Comparison of ENCODE assay signal across 1 cellular context in genomic region chr14:49770212-49770817, GRCh38.
TF ChIP-seq lines count a peak whose summit lies in the region.

No MANE protein-coding gene starts in this region.

TF ChIP-seq in HepG2, 621 proteins besides CTCF, POLR2A, EP300 and RAD21 (continued from another document and continues in another):
- peak; percentile 91 for TF ChIP-seq ZGPAT (CRISPR knock-in tag; IDR thresholded peaks at IDR 0.05)
- TF ChIP-seq RBAK (CRISPR knock-in tag; IDR thresholded peaks at IDR 0.05): no peak
- TF ChIP-seq ZNF770 (CRISPR knock-in tag; IDR thresholded peaks at IDR 0.05): no peak
- 0 out of 2 replicates have a peak, but pooled peaks have one; percentile 7 for TF ChIP-seq GMEB1 (CRISPR knock-in tag; IDR thresholded peaks at IDR 0.05; ENCODE audit: borderline replicate concordance)
- TF ChIP-seq PATZ1 (CRISPR knock-in tag; IDR thresholded peaks at IDR 0.05): peak; percentile 72
- peak; percentile 90 for TF ChIP-seq NR2F6 (IDR thresholded peaks at IDR 0.05)
- TF ChIP-seq NR2F6 (CRISPR knock-in tag; IDR thresholded peaks at IDR 0.05): peak; percentile 87
- 0 out of 2 replicates have a peak, but pooled peaks have one; percentile 63 for TF ChIP-seq ZKSCAN8 (CRISPR knock-in tag; IDR thresholded peaks at IDR 0.05; ENCODE audit: borderline replicate concordance)
- peak; percentile 52 for TF ChIP-seq ELF3 (CRISPR knock-in tag; IDR thresholded peaks at IDR 0.05)
- peak; percentile 86 for TF ChIP-seq HMG20B (CRISPR knock-in tag; conservative IDR thresholded peaks at IDR 0.05)
- TF ChIP-seq SIX1 (CRISPR knock-in tag; IDR thresholded peaks at IDR 0.05; ENCODE audit: borderline replicate concordance): peak; percentile 31; the same call in 1 of the 2 replicates
- TF ChIP-seq ZNF609 (CRISPR knock-in tag; IDR thresholded peaks at IDR 0.05; ENCODE audit: borderline replicate concordance): peak; percentile 93
- TF ChIP-seq TBL1XR1 (IDR thresholded peaks at IDR 0.05; ENCODE audit: borderline replicate concordance, low read length, partially characterized antibody): peak; percentile 85
- peak; percentile 63; the same call in 1 of the 2 replicates for TF ChIP-seq ZSCAN31 (CRISPR knock-in tag; IDR thresholded peaks at IDR 0.05; ENCODE audit: low read depth)
- TF ChIP-seq ZNF460 (CRISPR knock-in tag; IDR thresholded peaks at IDR 0.05; ENCODE audit: borderline replicate concordance): peak; percentile 20; the same call in 1 of the 2 replicates
- TF ChIP-seq SMAD9 (CRISPR knock-in tag; IDR thresholded peaks at IDR 0.05): no peak
- peak; percentile 27; the same call in 1 of the 2 replicates for TF ChIP-seq PRDM10 (CRISPR knock-in tag; IDR thresholded peaks at IDR 0.05; ENCODE audit: low read depth)
- peak; percentile 88; the same call in 1 of the 2 replicates for TF ChIP-seq SKIL (CRISPR knock-in tag; IDR thresholded peaks at IDR 0.05; ENCODE audit: borderline replicate concordance)
- peak; percentile 88 for TF ChIP-seq MIXL1 (CRISPR knock-in tag; IDR thresholded peaks at IDR 0.05)
- TF ChIP-seq MXD3 (CRISPR knock-in tag; IDR thresholded peaks at IDR 0.05): no peak
- 0 out of 2 replicates have a peak, but pooled peaks have one; percentile 73 for TF ChIP-seq KLF6 (CRISPR knock-in tag; IDR thresholded peaks at IDR 0.05)
- TF ChIP-seq NR2F1 (CRISPR knock-in tag; IDR thresholded peaks at IDR 0.05): peak; percentile 42 to 87; a peak in 3 of 4 replicates
- TF ChIP-seq MAFF (IDR thresholded peaks at IDR 0.05; ENCODE audit: low read depth, low read length): 0 out of 2 replicates have a peak, but pooled peaks have one; percentile 21
- no peak; the same call in 1 of the 2 replicates for TF ChIP-seq ERF (CRISPR knock-in tag; IDR thresholded peaks at IDR 0.05)
- TF ChIP-seq NFATC3 (CRISPR knock-in tag; IDR thresholded peaks at IDR 0.05): no peak
- TF ChIP-seq HOXA5 (CRISPR knock-in tag; IDR thresholded peaks at IDR 0.05): 0 out of 2 replicates have a peak, but pooled peaks have one; percentile 61
